11 cellular contexts compared by ENCODE assay signal in the genomic region with DNA sequence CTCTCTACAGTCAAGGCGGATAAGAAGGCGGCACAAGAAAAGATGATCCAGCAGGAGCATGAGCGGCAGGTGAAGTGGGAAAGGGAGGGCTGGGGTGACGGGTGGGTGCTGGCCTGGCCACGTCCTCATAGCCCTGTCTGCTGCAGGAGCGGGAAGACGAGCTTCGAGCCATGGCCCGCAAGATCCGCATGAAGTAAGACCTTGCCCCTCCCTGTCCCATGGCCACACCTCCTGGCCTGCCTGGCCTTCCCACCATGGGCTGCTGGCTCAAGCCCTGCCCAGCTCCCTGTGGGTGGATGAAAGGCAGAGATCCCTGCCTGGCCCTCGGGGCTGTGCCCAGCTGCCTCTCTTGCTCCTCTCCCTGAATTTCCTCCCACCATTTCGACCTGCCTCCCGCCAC. TPM values are rescaled to one million over a fixed set of nuclear protein-coding genes. Genes with fewer than 3 reads are reported as not detected.
DNase-seq lines count a peak whose midpoint lies in the region; ATAC-seq and TF ChIP-seq lines count a peak whose summit lies in the region.
"Had no signal": no experiment of that assay in that cellular context is flagged by ENCODE, and none has a peak within 500 bp of the region (broad histone marks: within the 10 kb centered on the region; RNA-seq: fewer than 3 reads in every experiment).

No MANE protein-coding gene starts in this region.

- no peaks in the 10 kb centered on the region for H3K4me1 ChIP-seq in adrenal gland (replicated peaks in 1 of 2)
- H3K4me1 ChIP-seq: HAP-1 had no signal

- peaks cover 31% of the 10 kb centered on the region for H3K36me3 Mint-ChIP-seq in T-helper 2 cell treated with Interferon-gamma antibody and Interleukin-4, amounts not matched to agents 5 μg/mL and 100 μg/mL, for 36 hours (ENCODE audit: low read depth)

- H3K9me3 Mint-ChIP-seq in T-helper 2 cell treated with Interferon-gamma antibody and Interleukin-4, amounts not matched to agents 5 μg/mL and 100 μg/mL, for 36 hours: no peaks in the 10 kb centered on the region

- H3K27ac Mint-ChIP-seq in T-helper 2 cell treated with Interferon-gamma antibody and Interleukin-4, amounts not matched to agents 5 μg/mL and 100 μg/mL, for 36 hours: no peak overlapping the region

- DNase-seq in AG08396 (ENCODE audit: low spot score): peak; percentile 66
- peak; percentile 49 for DNase-seq in HT-29 (ENCODE audit: low spot score)
- DNase-seq in adrenal gland: peak; percentile 52 to 84 (median 73)
- peak; percentile 75 for DNase-seq in iPS-NIHi7 (ENCODE audit: extremely low spot score)
- DNase-seq in T-helper 2 cell treated with Interferon-gamma antibody and Interleukin-4, amounts not matched to agents 5 μg/mL and 100 μg/mL, for 36 hours (ENCODE audit: low spot score): no peak
- DNase-seq in T-helper 1 cell: no peak
- DNase-seq: activated effector memory CD4-positive, alpha-beta T cell treated with anti-CD3 and anti-CD28 coated beads, Interleukin-2, amount 50 U/mL, for 16 hours; NCI-H2107 had no signal

- H3K9me3 ChIP-seq in adrenal gland (replicated peaks in 1 of 3): no peaks in the 10 kb centered on the region
- H3K9me3 ChIP-seq: HAP-1 had no signal

- no peak overlapping the region for H3K27ac ChIP-seq in adrenal gland

- H3K36me3 ChIP-seq in adrenal gland (replicated peaks in 1 of 2): peaks cover 0 to 72% of the 10 kb centered on the region in 2 donors

- no peaks in the 10 kb centered on the region for H3K27me3 Mint-ChIP-seq in T-helper 2 cell treated with Interferon-gamma antibody and Interleukin-4, amounts not matched to agents 5 μg/mL and 100 μg/mL, for 36 hours (ENCODE audit: low read depth)

- intact Hi-C loops in adrenal gland (cut with DNase I): loop anchor here (5.0 to 10.0 kb wide), 2 partner anchors 164 to 167 kb away; a partner anchor contains a TSS

- TF ChIP-seq CTCF in adrenal gland (IDR thresholded peaks at IDR 0.05): no peak

- H3K4me3 ChIP-seq in adrenal gland: no peak overlapping the region
- H3K4me3 ChIP-seq: HAP-1 had no signal

- no peak overlapping the region for H3K4me3 Mint-ChIP-seq in T-helper 2 cell treated with Interferon-gamma antibody and Interleukin-4, amounts not matched to agents 5 μg/mL and 100 μg/mL, for 36 hours

- 56 to 73% (median 64%) methylated on average over 7 to 13 of the region's 13 CpGs for WGBS in adrenal gland, 4 donors

- ATAC-seq in GM21360 (IDR thresholded peaks at IDR 0.05; ENCODE audit: unreplicated experiment) (no peak), HG02852 (IDR thresholded peaks at IDR 0.05; ENCODE audit: unreplicated experiment) (no peak)

- TF ChIP-seq POLR2A in adrenal gland (IDR thresholded peaks at IDR 0.05): no peak

- no peaks in the 10 kb centered on the region for H3K27me3 ChIP-seq in adrenal gland

- H3K4me1 Mint-ChIP-seq in T-helper 2 cell treated with Interferon-gamma antibody and Interleukin-4, amounts not matched to agents 5 μg/mL and 100 μg/mL, for 36 hours (ENCODE audit: low read depth): no peaks in the 10 kb centered on the region

RNA-seq across cellular contexts. Expression of a gene that starts 7.2 kb away (rescaled TPM):
- 1.5 and 1.7 TPM in 2 replicates for total RNA-seq in HT-29 (2014; rRNA removed; shearing (Covaris generic))
- 1 to 10 TPM in 2 of 8 donors, under 1 TPM in 5, not detected in 1; 0.55 to 1.3 (median 0.70) TPM for total RNA-seq in adrenal gland
- polyA plus RNA-seq in adrenal gland: 10 to 100 TPM in 1 of 3 donors, 1 to 10 TPM in 1, not detected in 1; 2.5 to 13.2 TPM

RNA-seq across cellular contexts. Expression of a gene that starts 10.0 kb away (rescaled TPM):
- 113 and 137 TPM in 2 replicates for total RNA-seq in HT-29 (2014; rRNA removed; shearing (Covaris generic))
- 10 to 100 TPM in 6 of 8 donors, 1 to 10 TPM in 2; 4.0 to 22.0 (median 14.5) TPM for total RNA-seq in adrenal gland
- polyA plus RNA-seq in adrenal gland: 10 to 100 TPM; 11.3 to 29.0 (median 23.9) TPM

RNA-seq across cellular contexts. Expression of a gene that starts 23.9 kb away (rescaled TPM):
- 108 and 128 TPM in 2 replicates for total RNA-seq in HT-29 (2014; rRNA removed; shearing (Covaris generic))
- total RNA-seq in adrenal gland: 10 to 100 TPM; 39.6 to 86.7 (median 55.7) TPM
- polyA plus RNA-seq in adrenal gland: 100 to 1,000 TPM in 1 of 3 donors, 10 to 100 TPM in 2; 16.4 to 244 (median 45.4) TPM

RNA-seq across cellular contexts. Expression of a gene that starts 30.2 kb away (rescaled TPM):
- 90.2 and 99.9 TPM in 2 replicates for total RNA-seq in HT-29 (2014; rRNA removed; shearing (Covaris generic))
- total RNA-seq in adrenal gland: 100 to 1,000 TPM in 1 of 8 donors, 10 to 100 TPM in 7; 22.6 to 137 (median 64.7) TPM
- polyA plus RNA-seq in adrenal gland: 100 to 1,000 TPM in 2 of 3 donors, 10 to 100 TPM in 1; 39.8 to 730 (median 246) TPM

Comparison
In these comparisons a context has a peak if more than half of its experiments do, and no peak if none do; other contexts are left out.
1. DNase-seq: peak in AG08396 (single experiment), HT-29 (single experiment), adrenal gland (7 of 7) and iPS-NIHi7 (single experiment); none in T-helper 2 cell treated with Interferon-gamma antibody and Interleukin-4, amounts not matched to agents 5 μg/mL and 100 μg/mL, for 36 hours (single experiment) and T-helper 1 cell (0 of 5).